18 cellular contexts compared by ENCODE assay signal in the genomic region with DNA sequence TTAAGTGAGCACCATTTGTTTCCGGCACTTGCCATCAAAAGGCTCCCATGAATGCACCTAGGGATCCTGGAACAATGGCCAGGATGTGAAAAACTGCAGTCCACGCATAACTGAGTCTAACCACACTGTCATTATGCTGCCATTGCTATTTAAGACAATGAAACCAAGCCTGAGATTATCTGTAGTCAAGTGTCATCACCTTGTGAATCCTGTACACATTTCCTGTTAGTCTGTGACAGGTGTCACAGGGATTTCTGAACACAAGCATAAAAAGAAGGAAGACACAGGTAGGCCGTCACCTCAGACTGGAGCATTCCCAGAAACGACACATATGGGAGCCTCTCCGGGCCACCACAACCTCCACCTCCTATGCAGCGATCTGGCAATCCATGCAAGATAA.
"Had no signal": no experiment of that assay in that cellular context is flagged by ENCODE, and none has a peak within 500 bp of the region (broad histone marks: within the 10 kb centered on the region; RNA-seq: fewer than 3 reads in every experiment).

No MANE protein-coding gene starts in this region.

- H3K4me3 Mint-ChIP-seq: activated B cell treated with CpG ODN at 0.5 μM for 24 hours; activated CD4-positive, alpha-beta T cell treated with anti-CD3 and anti-CD28 coated beads, Interleukin-2, amount 10 ng/mL, durations not matched to agents 7 days and 5 days had no signal

- H3K4me1 ChIP-seq: esophagus squamous epithelium, suprapubic skin had no signal

- H3K4me3 ChIP-seq: esophagus squamous epithelium, hepatocyte, SJCRH30, skin epidermis, suprapubic skin had no signal

- H3K4me1 Mint-ChIP-seq: activated B cell treated with CpG ODN at 0.5 μM for 24 hours had no signal

- DNase-seq: activated B cell treated with CpG ODN at 0.5 μM for 24 hours; activated CD4-positive, alpha-beta T cell treated with anti-CD3 and anti-CD28 coated beads, Interleukin-2, amount 10 ng/mL, durations not matched to agents 7 days and 5 days; activated gamma-delta T cell; activated T-cell treated with anti-CD3 and anti-CD28 coated beads, Interleukin-2, amount 50 U/mL, for 1 hour; esophagus squamous epithelium; islet precursor cell; mammary epithelial cell; occipital lobe; SJCRH30; stimulated activated CD4-positive, alpha-beta T cell treated with anti-CD3 and anti-CD28 coated beads, Interleukin-15, amount 100 ng/mL, for 24 hours; stimulated activated CD4-positive, alpha-beta T cell treated with anti-CD3 and anti-CD28 coated beads, Interleukin-4, amount 100 ng/mL, for 4 hours; stimulated activated CD8-positive, alpha-beta memory T cell treated with anti-CD3 and anti-CD28 coated beads, Interleukin-4, amount 100 ng/mL, for 48 hours; stimulated activated naive CD4-positive, alpha-beta T cell treated with Interleukin-2 at 50 U/mL for 16 hours; trophoblast cell had no signal

- H3K9me3 ChIP-seq: esophagus squamous epithelium, SJCRH30, suprapubic skin had no signal

- H3K27me3 ChIP-seq: esophagus squamous epithelium, hepatocyte, SJCRH30 had no signal

- H3K27me3 Mint-ChIP-seq: activated B cell treated with CpG ODN at 0.5 μM for 24 hours; activated CD4-positive, alpha-beta T cell treated with anti-CD3 and anti-CD28 coated beads, Interleukin-2, amount 10 ng/mL, durations not matched to agents 7 days and 5 days had no signal

- H3K27ac ChIP-seq: esophagus squamous epithelium, hepatocyte, SJCRH30, skin epidermis, suprapubic skin had no signal

- H3K27ac Mint-ChIP-seq: activated B cell treated with CpG ODN at 0.5 μM for 24 hours had no signal

- H3K9me3 Mint-ChIP-seq: activated B cell treated with CpG ODN at 0.5 μM for 24 hours; activated CD4-positive, alpha-beta T cell treated with anti-CD3 and anti-CD28 coated beads, Interleukin-2, amount 10 ng/mL, durations not matched to agents 7 days and 5 days had no signal

- H3K36me3 ChIP-seq: esophagus squamous epithelium, suprapubic skin had no signal

- ATAC-seq: left lobe of liver had no signal
